11 cellular contexts compared by ENCODE assay signal in the genomic region with DNA sequence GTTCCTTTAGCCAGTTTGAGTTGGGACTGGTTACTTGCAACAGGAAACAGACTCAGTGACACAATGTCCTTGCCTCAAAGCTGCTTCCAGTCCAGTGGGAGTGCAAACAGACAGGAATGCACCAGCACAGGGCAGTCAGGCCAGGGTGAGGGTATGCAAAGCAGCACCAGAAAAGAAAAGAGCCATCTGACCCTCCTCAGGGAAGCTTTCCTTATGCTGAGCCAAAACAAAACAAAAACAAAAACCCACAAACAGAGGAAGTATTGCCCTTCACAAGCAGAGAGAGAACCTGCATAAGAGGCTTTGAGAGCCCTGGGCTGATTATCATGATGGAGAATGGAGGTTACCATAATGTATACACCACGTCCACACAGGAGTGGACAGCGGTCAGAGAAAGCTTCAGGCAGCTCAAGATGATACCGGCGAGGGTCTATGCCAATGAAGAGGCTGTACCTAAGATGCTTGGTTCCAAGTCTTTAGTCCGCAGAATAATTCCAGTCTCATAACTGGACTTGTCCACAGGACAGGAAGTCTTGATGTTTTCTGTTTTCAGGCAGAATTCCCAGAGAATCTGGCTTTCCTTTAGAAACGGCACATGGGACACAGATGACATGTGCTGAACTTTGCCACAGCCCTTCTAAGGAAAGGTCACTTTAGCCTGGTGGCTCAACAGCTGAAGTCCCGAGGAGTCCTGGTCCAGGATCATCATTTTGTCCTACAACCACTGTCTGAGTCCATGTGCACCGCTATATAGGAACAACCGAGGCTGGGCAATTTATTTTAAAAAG.
DNase-seq lines count a peak whose midpoint lies in the region; ATAC-seq, FAIRE-seq and TF ChIP-seq lines count a peak whose summit lies in the region.
"Had no signal": no experiment of that assay in that cellular context is flagged by ENCODE, and none has a peak within 500 bp of the region (broad histone marks: within the 10 kb centered on the region; RNA-seq: fewer than 3 reads in every experiment).

No MANE protein-coding gene starts in this region.

- peaks cover 10% of the 10 kb centered on the region for H3K4me1 Mint-ChIP-seq in CD8-positive, alpha-beta T cell (ENCODE audit: low read depth)
- H3K4me1 Mint-ChIP-seq: stimulated activated memory B cell treated with anti-CD40 and anti-IgM and Interleukin-4, amounts not matched to agents 10 μg/mL and 1 μg/mL and 100 μg/mL, for 72 hours had no signal

- WGBS in liver, result 80% methylated on average over 9 of the region's 9 CpGs
- 91% methylated on average over 9 of the region's 9 CpGs for WGBS in HepG2 (ENCODE audit: low lambda C conversion rate)

- TF ChIP-seq RAD21 in liver (IDR thresholded peaks at IDR 0.05) (no peak), HepG2 (CRISPR knock-in tag; IDR thresholded peaks at IDR 0.05) (no peak)

- TF ChIP-seq CTCF in liver (IDR thresholded peaks at IDR 0.05; ENCODE audit: low read depth, low read length, missing input control), result no peak
- TF ChIP-seq CTCF in HepG2 (CRISPR knock-in tag; IDR thresholded peaks at IDR 0.05), result no peak
- no peak for TF ChIP-seq CTCF in CD8-positive, alpha-beta T cell (IDR thresholded peaks at IDR 0.05)

- H3K4me3 Mint-ChIP-seq in CD8-positive, alpha-beta T cell, result no peak overlapping the region
- H3K4me3 Mint-ChIP-seq: stimulated activated memory B cell treated with anti-CD40 and anti-IgM and Interleukin-4, amounts not matched to agents 10 μg/mL and 1 μg/mL and 100 μg/mL, for 72 hours had no signal

- H3K27ac Mint-ChIP-seq in CD8-positive, alpha-beta T cell, result no peak overlapping the region
- H3K27ac Mint-ChIP-seq: stimulated activated memory B cell treated with anti-CD40 and anti-IgM and Interleukin-4, amounts not matched to agents 10 μg/mL and 1 μg/mL and 100 μg/mL, for 72 hours had no signal

- TF ChIP-seq EP300 in HepG2 (IDR thresholded peaks at IDR 0.05; ENCODE audit: low read depth in 2 of 2, low read length in 2 of 2) (no peak), HepG2 (CRISPR knock-in tag; IDR thresholded peaks at IDR 0.05; ENCODE audit: borderline replicate concordance) (no peak)

- H3K9me3 ChIP-seq in liver (ENCODE audit: control insufficient read depth in 4 of 4, low read length in 3 of 4) (no peaks in the 10 kb centered on the region), HepG2 (ENCODE audit: low read length) (no peaks in the 10 kb centered on the region)
- no peaks in the 10 kb centered on the region for H3K9me3 ChIP-seq in CD8-positive, alpha-beta T cell (ENCODE audit: low read length)
- H3K9me3 ChIP-seq: MG63 had no signal

- CTCF ChIA-PET in HepG2 (lab: Yijun Ruan, JAX; ENCODE audit: low intra/inter-chr PET ratio, low total read pairs), result no interaction called here
- CTCF ChIA-PET in CD8-positive, alpha-beta T cell (lab: Charles Lee), result no interaction called here

- H3K9me3 Mint-ChIP-seq in CD8-positive, alpha-beta T cell, result no peaks in the 10 kb centered on the region
- H3K9me3 Mint-ChIP-seq: stimulated activated memory B cell treated with anti-CD40 and anti-IgM and Interleukin-4, amounts not matched to agents 10 μg/mL and 1 μg/mL and 100 μg/mL, for 72 hours had no signal

- FAIRE-seq in HepG2 (lab: Jason Lieb, UNC), result no peak
- FAIRE-seq: keratinocyte had no signal

- no peak overlapping the region for H3K4me2 ChIP-seq in HepG2 (ENCODE audit: low read depth, low read length)

- peaks cover 4% of the 10 kb centered on the region for H3K27me3 Mint-ChIP-seq in CD8-positive, alpha-beta T cell (ENCODE audit: low read depth)
- H3K27me3 Mint-ChIP-seq: stimulated activated memory B cell treated with anti-CD40 and anti-IgM and Interleukin-4, amounts not matched to agents 10 μg/mL and 1 μg/mL and 100 μg/mL, for 72 hours had no signal

- H3K4me1 ChIP-seq in liver (ENCODE audit: control insufficient read depth in 4 of 4, insufficient read depth in 4 of 4, low read length in 3 of 4), result no peaks in the 10 kb centered on the region
- no peaks in the 10 kb centered on the region for H3K4me1 ChIP-seq in HepG2 (ENCODE audit: insufficient read depth, low read length)
- H3K4me1 ChIP-seq in CD8-positive, alpha-beta T cell (ENCODE audit: insufficient read depth, low read length), result no peaks in the 10 kb centered on the region

- no peak overlapping the region for H2AFZ ChIP-seq in HepG2 (ENCODE audit: low read length)

- H3K4me3 ChIP-seq in liver (ENCODE audit: low read depth in 1 of 3, low read length in 3 of 3) (no peak overlapping the region), HepG2 (replicated peaks in 1 of 3; ENCODE audit: insufficient read depth in 1 of 3, low read depth in 2 of 3, low read length in 3 of 3) (no peak overlapping the region)
- H3K4me3 ChIP-seq in CD8-positive, alpha-beta T cell (ENCODE audit: low read depth, low read length), result no peak overlapping the region
- H3K4me3 ChIP-seq: MG63 had no signal

- TF ChIP-seq POLR2A in HepG2 (IDR thresholded peaks at IDR 0.05; ENCODE audit: insufficient read depth in 1 of 2, low read depth in 2 of 2, low read length in 2 of 2), result no peak

- H3K27me3 ChIP-seq in liver (ENCODE audit: control insufficient read depth in 4 of 4, insufficient read depth in 4 of 4, low read length in 3 of 4) (no peaks in the 10 kb centered on the region), HepG2 (ENCODE audit: control insufficient read depth in 1 of 2, insufficient read depth in 2 of 2, low read length in 2 of 2) (no peaks in the 10 kb centered on the region)
- no peaks in the 10 kb centered on the region for H3K27me3 ChIP-seq in CD8-positive, alpha-beta T cell (ENCODE audit: insufficient read depth, low read length)
- H3K27me3 ChIP-seq: MG63 had no signal

- H3K9ac ChIP-seq in liver (ENCODE audit: low read depth in 1 of 2, low read length in 2 of 2), result no peak overlapping the region
- H3K9ac ChIP-seq in HepG2 (ENCODE audit: insufficient read depth, low read depth, low read length), result no peak overlapping the region

- H3K27ac ChIP-seq in liver (ENCODE audit: low read depth in 1 of 2, low read length in 2 of 2) (peak overlapping the region; percentile 16 to 33), HepG2 (ENCODE audit: extremely low read length, insufficient read depth, low read length) (no peak overlapping the region), cingulate gyrus (ENCODE audit: low read depth, low read length) (peak overlapping the region; percentile 21)
- no peak overlapping the region for H3K27ac ChIP-seq in CD8-positive, alpha-beta T cell (ENCODE audit: low read depth, low read length)

- POLR2A ChIA-PET in HepG2 (lab: Yijun Ruan, JAX), result no interaction called here
- POLR2A ChIA-PET in CD8-positive, alpha-beta T cell (lab: Charles Lee), result no interaction called here

- DNase-seq in HepG2 (ENCODE audit: low spot score) (no peak), GF-D8 (lab: John Stamatoyannopoulos, UW) (no peak), NCI-H524 treated with DMSO at 0.1 percent for 48 hours (lab: John Stamatoyannopoulos, UW) (no peak)
- no peak for DNase-seq in activated naive CD4-positive, alpha-beta T cell (lab: John Stamatoyannopoulos, UW)
- no peak for DNase-seq in CD8-positive, alpha-beta T cell
- DNase-seq: MG63 had no signal

- in situ Hi-C loops in HepG2 (cut with HindIII; ENCODE audit: extremely low pct_ligation_motif_present, low pct_unique_long_range_greater_than_20kb), result no loop called here

- peaks cover 4% of the 10 kb centered on the region; the same call in 1 of the 2 replicates for H4K20me1 ChIP-seq in HepG2 (ENCODE audit: insufficient read depth, low read length)

- intact Hi-C loops in HepG2 (cut with micrococcal nuclease; ENCODE audit: unreplicated experiment), result no loop called here
- intact Hi-C loops in CD8-positive, alpha-beta T cell (cut with DNase I, micrococcal nuclease), result no loop called here

- no TSS peak for BruUV-seq in HepG2 (replicated peaks; lab: Mats Ljungman, UMichigan)

- no peaks in the 10 kb centered on the region for H3K36me3 Mint-ChIP-seq in CD8-positive, alpha-beta T cell

- no peak for ATAC-seq in HepG2
- ATAC-seq in HG02852 (IDR thresholded peaks at IDR 0.05; ENCODE audit: unreplicated experiment), result peak; percentile 67
- ATAC-seq in CD8-positive, alpha-beta T cell, result no peak
- ATAC-seq: stimulated activated memory B cell treated with anti-CD40 and anti-IgM and Interleukin-4, amounts not matched to agents 10 μg/mL and 1 μg/mL and 100 μg/mL, for 72 hours had no signal

- H3K36me3 ChIP-seq in liver (ENCODE audit: control insufficient read depth in 4 of 4, insufficient read depth in 3 of 4, low read depth in 1 of 4, low read length in 3 of 4) (peaks cover 4 to 47% (median 37%) of the 10 kb centered on the region in 4 donors), HepG2 (replicated peaks in 1 of 2; ENCODE audit: control insufficient read depth in 1 of 2, insufficient read depth in 2 of 2, low read length in 2 of 2) (peaks cover 34 to 87% of the 10 kb centered on the region in 2 experiments)
- no peaks in the 10 kb centered on the region for H3K36me3 ChIP-seq in CD8-positive, alpha-beta T cell (ENCODE audit: insufficient read depth, low read length)

- no peaks in the 10 kb centered on the region for H3K79me2 ChIP-seq in HepG2 (ENCODE audit: insufficient read depth, low read length)

TF ChIP-seq in liver, 16 proteins besides CTCF, POLR2A, EP300 and RAD21 (continues in another document):
- no peak for TF ChIP-seq GABPA (IDR thresholded peaks at IDR 0.05 in 1 of 2, conservative IDR thresholded peaks at IDR 0.05 in 1 of 2)
- peak; percentile 23 for TF ChIP-seq MAX (IDR thresholded peaks at IDR 0.05)
- TF ChIP-seq FOXA2 (IDR thresholded peaks at IDR 0.05), result no peak
- no peak for TF ChIP-seq JUND (IDR thresholded peaks at IDR 0.05)
- TF ChIP-seq HNF4G (IDR thresholded peaks at IDR 0.05), result no peak

TF ChIP-seq in HepG2, 621 proteins besides CTCF, POLR2A, EP300 and RAD21 (continues in another document):
- TF ChIP-seq THAP11 (CRISPR knock-in tag; IDR thresholded peaks at IDR 0.05), result no peak
- TF ChIP-seq ATF5 (CRISPR knock-in tag; IDR thresholded peaks at IDR 0.05; ENCODE audit: low read depth), result no peak
- TF ChIP-seq NR2F6 (IDR thresholded peaks at IDR 0.05), result no peak
- TF ChIP-seq NR2F6 (CRISPR knock-in tag; IDR thresholded peaks at IDR 0.05), result no peak
- TF ChIP-seq ZNF207 (IDR thresholded peaks at IDR 0.05; ENCODE audit: borderline replicate concordance), result no peak
- TF ChIP-seq FOXC1 (CRISPR knock-in tag; IDR thresholded peaks at IDR 0.05; ENCODE audit: borderline replicate concordance), result no peak
- TF ChIP-seq U2AF1 (optimal IDR thresholded peaks at IDR 0.05; ENCODE audit: low read depth, low read length), result no peak
- no peak for TF ChIP-seq ZNF567 (CRISPR knock-in tag; IDR thresholded peaks at IDR 0.05; ENCODE audit: borderline replicate concordance)
- TF ChIP-seq PITX1 (CRISPR knock-in tag; IDR thresholded peaks at IDR 0.05), result no peak
- no peak for TF ChIP-seq KAT7 (CRISPR knock-in tag; IDR thresholded peaks at IDR 0.05; ENCODE audit: borderline replicate concordance)
- no peak for TF ChIP-seq JUN (CRISPR knock-in tag; IDR thresholded peaks at IDR 0.05)

Comparison
In these comparisons a context has a peak if more than half of its experiments do, and no peak if none do; other contexts are left out.
1. H3K27ac ChIP-seq: peak in liver (2 of 2) and cingulate gyrus (single experiment); none in HepG2 (single experiment) and CD8-positive, alpha-beta T cell (single experiment).